ENCODE assay signal across 3 cellular contexts in the genomic region with DNA sequence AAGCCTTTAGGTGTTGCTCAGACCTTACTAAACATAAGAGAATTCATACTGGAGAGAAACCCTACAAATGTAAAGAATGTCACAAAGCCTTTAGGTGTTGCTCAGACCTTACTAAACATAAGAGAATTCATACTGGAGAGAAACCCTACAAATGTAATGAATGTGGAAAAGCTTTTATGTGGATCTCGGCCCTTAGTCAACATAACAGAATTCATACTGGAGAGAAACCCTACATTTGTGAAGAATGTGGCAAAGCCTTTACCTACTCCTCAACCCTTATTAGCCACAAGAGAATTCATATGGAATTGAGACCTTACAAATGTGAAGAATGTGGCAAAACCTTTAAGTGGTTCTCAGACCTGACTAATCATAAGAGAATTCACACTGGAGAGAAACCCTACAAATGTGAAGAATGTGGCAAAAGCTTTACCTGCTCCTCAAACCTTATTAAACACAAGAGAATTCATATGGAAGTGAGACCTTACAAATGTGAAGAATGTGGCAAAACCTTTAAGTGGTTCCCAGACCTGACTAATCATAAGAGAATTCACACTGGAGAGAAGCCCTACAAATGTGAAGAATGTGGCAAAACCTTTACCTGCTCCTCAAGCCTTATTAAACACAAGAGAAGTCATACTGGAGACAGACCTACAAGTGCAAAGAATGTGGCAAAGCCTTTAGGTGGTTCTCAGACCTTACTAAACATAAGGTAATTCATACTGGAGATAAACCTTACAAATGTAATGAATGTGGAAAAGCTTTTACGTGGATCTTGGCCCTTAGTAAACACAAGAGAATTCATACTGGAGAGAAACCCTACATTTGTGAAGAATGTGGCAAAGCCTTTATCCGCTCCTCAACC. TPM values are rescaled to one million over a fixed set of nuclear protein-coding genes. Genes with fewer than 3 reads are reported as not detected.
"Had no signal": no experiment of that assay in that cellular context is flagged by ENCODE, and none has a peak within 500 bp of the region (broad histone marks: within the 10 kb centered on the region; RNA-seq: fewer than 3 reads in every experiment).

No MANE protein-coding gene starts in this region.

RNA-seq across cellular contexts. Expression of a gene that starts 32.8 kb away (rescaled TPM):
- total RNA-seq: glomerular endothelial cell, kidney epithelial cell had no signal
- polyA plus RNA-seq: mammary epithelial cell had no signal
